ENCODE assay signal across 11 cellular contexts in the genomic region with DNA sequence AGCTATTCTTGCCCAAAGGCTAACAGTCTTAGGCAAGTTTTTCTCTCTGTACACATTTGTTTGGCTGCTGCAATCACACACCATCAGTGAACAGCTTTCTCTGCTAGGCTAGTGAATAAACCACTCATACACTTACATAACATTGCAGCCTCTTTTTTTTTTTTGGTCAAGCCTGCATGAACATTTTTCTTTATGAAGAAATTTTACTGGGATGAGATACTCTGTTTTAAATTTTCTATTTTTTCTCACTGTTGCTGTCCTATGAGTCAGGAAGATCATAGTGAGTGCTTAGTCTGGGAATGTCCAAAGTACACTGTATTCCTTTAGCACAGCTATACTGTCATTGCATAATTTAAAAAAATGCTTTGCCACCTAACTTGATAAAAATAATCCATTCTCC. TPM values are rescaled to one million over a fixed set of nuclear protein-coding genes. Genes with fewer than 3 reads are reported as not detected.
DNase-seq lines count a peak whose midpoint lies in the region; ATAC-seq and TF ChIP-seq lines count a peak whose summit lies in the region.
"Had no signal": no experiment of that assay in that cellular context is flagged by ENCODE, and none has a peak within 500 bp of the region (broad histone marks: within the 10 kb centered on the region; RNA-seq: fewer than 3 reads in every experiment).

No MANE protein-coding gene starts in this region.

- H3K27me3 ChIP-seq in tibial artery: no peaks in the 10 kb centered on the region
- H3K27me3 ChIP-seq in Caco-2 (replicated peaks; ENCODE audit: control insufficient read depth, insufficient read depth, low read length): no peaks in the 10 kb centered on the region

- CTCF ChIA-PET in Caco-2 (lab: Charles Lee): no interaction called here

- peaks cover 5 to 92% (median 43%) of the 10 kb centered on the region in 4 donors for H3K4me1 ChIP-seq in tibial artery
- peaks cover 7% of the 10 kb centered on the region for H3K4me1 ChIP-seq in Caco-2

- H3K9me3 ChIP-seq in tibial artery (no peaks in the 10 kb centered on the region), Caco-2 (no peaks in the 10 kb centered on the region)

- peaks cover 5% of the 10 kb centered on the region for H3K4me1 Mint-ChIP-seq in Caco-2 (ENCODE audit: low read depth, unreplicated experiment)

- peak; percentile 14 for DNase-seq in HuH-7 (ENCODE audit: low spot score)
- peak; percentile 93 for DNase-seq in choroid plexus epithelial cell (ENCODE audit: low read depth)
- DNase-seq in left colon: no peak
- no peak for DNase-seq in tibial artery
- no peak for DNase-seq in Caco-2
- DNase-seq in D341Med (ENCODE audit: low spot score): no peak
- no peak for DNase-seq in effector CD8-positive, alpha-beta T cell (lab: John Stamatoyannopoulos, UW)
- DNase-seq: activated CD4-positive, alpha-beta T cell treated with anti-CD3 and anti-CD28 coated beads, Interleukin-2, amount 50 U/mL, for 4 hours; cerebellar nuclear complex; NCI-H1694; RPMI8226 had no signal

- peak; percentile 52 for ATAC-seq in left colon

- H3K27me3 Mint-ChIP-seq in Caco-2 (ENCODE audit: insufficient read depth, unreplicated experiment): no peaks in the 10 kb centered on the region

- intact Hi-C loops in left colon (cut with DNase I, micrococcal nuclease): no loop called here
- intact Hi-C loops in tibial artery (cut with DNase I; ENCODE audit: low total_unique reads): loop anchor here (10.0 kb wide), 1 partner anchor 48 kb away; no protein-coding TSS in a partner anchor
- intact Hi-C loops in Caco-2 (cut with micrococcal nuclease; ENCODE audit: unreplicated experiment): loop anchor here (5.0 to 10.0 kb wide), 2 partner anchors 59 to 132 kb away; a partner anchor contains a TSS

- H3K9me3 Mint-ChIP-seq in Caco-2 (ENCODE audit: unreplicated experiment): no peaks in the 10 kb centered on the region

- H3K4me3 Mint-ChIP-seq in Caco-2 (ENCODE audit: unreplicated experiment): no peak overlapping the region

- no TSS peak for BruUV-seq in Caco-2 (replicated peaks; lab: Mats Ljungman, UMichigan)

- H3K36me3 ChIP-seq in tibial artery (no peaks in the 10 kb centered on the region), Caco-2 (ENCODE audit: control insufficient read depth, insufficient read depth, low read length) (no peaks in the 10 kb centered on the region)

- TF ChIP-seq CTCF in choroid plexus epithelial cell (conservative IDR thresholded peaks at IDR 0.05; ENCODE audit: low read depth, low read length) (no peak), tibial artery (IDR thresholded peaks at IDR 0.05) (no peak), Caco-2 (IDR thresholded peaks at IDR 0.05; ENCODE audit: insufficient read depth in 1 of 2, low read depth in 1 of 2, low read length in 1 of 2, severe bottlenecking in 1 of 2, unreplicated experiment in 1 of 2) (no peak)

- POLR2A ChIA-PET in Caco-2 (lab: Charles Lee): interaction anchor here (0.7 kb wide), 1 partner anchor 22 kb away, joined by 4 read pairs; no protein-coding TSS in a partner anchor

- no peak overlapping the region for H3K27ac Mint-ChIP-seq in Caco-2 (ENCODE audit: unreplicated experiment)

- no peak overlapping the region for H3K4me3 ChIP-seq in choroid plexus epithelial cell (ENCODE audit: low read depth, low read length)
- H3K4me3 ChIP-seq in tibial artery: no peak overlapping the region
- no peak overlapping the region for H3K4me3 ChIP-seq in Caco-2 (ENCODE audit: low read depth, low read length)

- peak overlapping the region; percentile 58 to 61 for H3K27ac ChIP-seq in tibial artery

- H3K36me3 Mint-ChIP-seq in Caco-2 (ENCODE audit: insufficient read depth, unreplicated experiment): no peaks in the 10 kb centered on the region

RNA-seq across cellular contexts. Expression of a gene that starts 58.5 kb away (rescaled TPM):
- total RNA-seq in left colon (10 to 100 TPM; 35.8 to 36.7 TPM), Caco-2 (2022) (50.3 and 51.3 TPM in 2 replicates)

Comparison
In these comparisons a context has a peak if more than half of its experiments do, and no peak if none do; other contexts are left out.
1. DNase-seq: peak in HuH-7 (single experiment) and choroid plexus epithelial cell (single experiment); none in left colon (0 of 2), tibial artery (0 of 2), Caco-2 (0 of 2), D341Med (single experiment) and effector CD8-positive, alpha-beta T cell (single experiment).
2. intact Hi-C loops: an anchor here in tibial artery (10.0 kb wide) and Caco-2 (5.0 to 10.0 kb wide); none called in left colon.